ENCODE assay signal across 10 cellular contexts in genomic region chr5:34854459-34855174, GRCh38. TPM values are rescaled to one million over a fixed set of nuclear protein-coding genes. Genes with fewer than 3 reads are reported as not detected.
DNase-seq lines count a peak whose midpoint lies in the region; ATAC-seq and TF ChIP-seq lines count a peak whose summit lies in the region.
"Had no signal": no experiment of that assay in that cellular context is flagged by ENCODE, and none has a peak within 500 bp of the region (broad histone marks: within the 10 kb centered on the region; RNA-seq: fewer than 3 reads in every experiment).

No MANE protein-coding gene starts in this region.

- no peaks in the 10 kb centered on the region for H4K20me1 ChIP-seq in PC-3 (ENCODE audit: low read length)

- CTCF ChIA-PET in PC-3 (lab: Charles Lee), result no interaction called here

- H2AFZ ChIP-seq in PC-3 (ENCODE audit: low read length), result no peak overlapping the region

- no peaks in the 10 kb centered on the region for H3K27me3 ChIP-seq in PC-3 (ENCODE audit: low read length)

- no peaks in the 10 kb centered on the region for H3K9me3 ChIP-seq in PC-3 (ENCODE audit: low read length)

- no peaks in the 10 kb centered on the region for H3K79me2 ChIP-seq in PC-3 (ENCODE audit: low read length)

- no peaks in the 10 kb centered on the region for H3K9me2 ChIP-seq in PC-3 (replicated peaks; ENCODE audit: low read length)

- no peaks in the 10 kb centered on the region for H3K36me3 ChIP-seq in PC-3 (ENCODE audit: low read depth, low read length)

- no peak overlapping the region for H3K27ac ChIP-seq in PC-3 (ENCODE audit: low read length)

- POLR2A ChIA-PET in PC-3 (lab: Charles Lee; ENCODE audit: unreplicated experiment), result interaction anchor here (0.7 kb wide), 1 partner anchor 74 kb away, joined by 3 read pairs; no protein-coding TSS in a partner anchor

- no peaks in the 10 kb centered on the region for H3F3A ChIP-seq in PC-3 (ENCODE audit: low read length, unreplicated experiment)

- intact Hi-C loops in PC-3 (cut with micrococcal nuclease), result no loop called here

- ATAC-seq in GM21515 (IDR thresholded peaks at IDR 0.05; ENCODE audit: unreplicated experiment), result peak; percentile 93
- peak; percentile 94 for ATAC-seq in HG03457 (IDR thresholded peaks at IDR 0.05; ENCODE audit: unreplicated experiment)
- ATAC-seq in PC-3, result peak; percentile 95
- ATAC-seq in omental fat pad (ENCODE audit: low FRiP score), result no peak

- no TSS peak for BruUV-seq in PC-3 (replicated peaks; lab: Mats Ljungman, UMichigan)

- no peak overlapping the region for H3K4me2 ChIP-seq in PC-3 (ENCODE audit: low read length)

- H3K4me1 ChIP-seq in PC-3 (ENCODE audit: insufficient read depth, low read length), result peaks cover 8% of the 10 kb centered on the region; the same call in 1 of the 2 replicates

- no peak overlapping the region for H3K9ac ChIP-seq in PC-3 (ENCODE audit: low read length)

- DNase-seq in DMS79 (lab: John Stamatoyannopoulos, UW), result peak; percentile 76
- peak; percentile 30 for DNase-seq in PC-3
- no peak for DNase-seq in effector CD8-positive, alpha-beta T cell (lab: John Stamatoyannopoulos, UW)
- DNase-seq in cerebellar cortex (ENCODE audit: low spot score), result no peak
- DNase-seq in omental fat pad (ENCODE audit: low spot score), result no peak
- DNase-seq in pons (ENCODE audit: low spot score), result no peak
- DNase-seq: CD4-positive, CD25-positive, alpha-beta regulatory T cell had no signal

- no peak overlapping the region for H3K4me3 ChIP-seq in PC-3 (ENCODE audit: low read length)

- TF ChIP-seq CTCF in PC-3 (conservative IDR thresholded peaks at IDR 0.05; ENCODE audit: low read depth, low read length) (no peak), omental fat pad (IDR thresholded peaks at IDR 0.05) (no peak)

RNA-seq across cellular contexts. Expression of gene TTC23L, which starts 15.7 kb away (rescaled TPM):
- total RNA-seq in PC-3 (2014; rRNA removed), result 0.84 TPM in 1 of 2 replicates, not detected in the other
- total RNA-seq in omental fat pad, result not detected
- total RNA-seq: activated T-helper 2 cell treated with anti-CD3 and anti-CD28 coated beads, Interferon-gamma antibody, Interleukin-2, Interleukin-4, amounts not matched to agents 10 μg/mL and 5 μg/mL and 100 μg/mL, durations not matched to agents 14 hours and 24 hours and 36 hours; CD4-positive, CD25-positive, alpha-beta regulatory T cell had no signal

Comparison
In these comparisons a context has a peak if more than half of its experiments do, and no peak if none do; other contexts are left out.
1. DNase-seq: peak in DMS79 (single experiment) and PC-3 (single experiment); none in effector CD8-positive, alpha-beta T cell (single experiment), cerebellar cortex (single experiment), omental fat pad (single experiment) and pons (single experiment).